ENCODE assay signal across 25 cellular contexts in genomic region chr2:133090358-133090757, GRCh38.
"Had no signal": no experiment of that assay in that cellular context is flagged by ENCODE, and none has a peak within 500 bp of the region (broad histone marks: within the 10 kb centered on the region; RNA-seq: fewer than 3 reads in every experiment).

No MANE protein-coding gene starts in this region.

- DNase-seq: colonic mucosa; cortex of kidney; effector CD8-positive, alpha-beta T cell; effector memory CD8-positive, alpha-beta T cell; endodermal cell; erythroblast; esophagus squamous epithelium; foreskin keratinocyte; heart left ventricle; hypothalamus; immature natural killer cell; islet precursor cell; left cardiac atrium; left lung; left ventricle myocardium superior; lower lobe of right lung; mesenchymal stem cell; mucosa of descending colon; naive B cell had no signal

- H3K9me3 ChIP-seq: colonic mucosa, esophagus squamous epithelium, gastroesophageal sphincter, heart left ventricle, left lung, lower lobe of right lung, mucosa of descending colon had no signal

- H3K36me3 ChIP-seq: colonic mucosa, esophagus squamous epithelium, gastroesophageal sphincter, heart left ventricle, left lung, lower lobe of right lung had no signal

- H3K79me2 ChIP-seq: hepatocyte had no signal

- H3K4me1 ChIP-seq: colonic mucosa, esophagus squamous epithelium, foreskin keratinocyte, gastroesophageal sphincter, heart left ventricle, left lung, lower lobe of right lung had no signal

- H3K27me3 ChIP-seq: colonic mucosa, esophagus squamous epithelium, foreskin keratinocyte, gastroesophageal sphincter, heart left ventricle, hepatocyte, left lung had no signal

- H3K4me3 ChIP-seq: colonic mucosa, esophagus squamous epithelium, gastroesophageal sphincter, heart left ventricle, hepatocyte, left lung, lower lobe of right lung, mucosa of descending colon had no signal

- H3K4me2 ChIP-seq: hepatocyte had no signal

- FAIRE-seq: endometrium, frontal cortex had no signal

- H3K27ac ChIP-seq: colonic mucosa, epithelial cell of prostate, esophagus squamous epithelium, foreskin keratinocyte, gastroesophageal sphincter, heart left ventricle, hepatocyte, left lung, lower lobe of right lung had no signal

- ATAC-seq: effector memory CD8-positive, alpha-beta T cell; esophagus mucosa; foreskin keratinocyte; gastroesophageal sphincter; heart left ventricle; left cardiac atrium; left lung; left ventricle myocardium superior; lower lobe of right lung; mucosa of descending colon had no signal

- H2AFZ ChIP-seq: hepatocyte had no signal
